1 cellular context compared by ENCODE assay signal in the genomic region with DNA sequence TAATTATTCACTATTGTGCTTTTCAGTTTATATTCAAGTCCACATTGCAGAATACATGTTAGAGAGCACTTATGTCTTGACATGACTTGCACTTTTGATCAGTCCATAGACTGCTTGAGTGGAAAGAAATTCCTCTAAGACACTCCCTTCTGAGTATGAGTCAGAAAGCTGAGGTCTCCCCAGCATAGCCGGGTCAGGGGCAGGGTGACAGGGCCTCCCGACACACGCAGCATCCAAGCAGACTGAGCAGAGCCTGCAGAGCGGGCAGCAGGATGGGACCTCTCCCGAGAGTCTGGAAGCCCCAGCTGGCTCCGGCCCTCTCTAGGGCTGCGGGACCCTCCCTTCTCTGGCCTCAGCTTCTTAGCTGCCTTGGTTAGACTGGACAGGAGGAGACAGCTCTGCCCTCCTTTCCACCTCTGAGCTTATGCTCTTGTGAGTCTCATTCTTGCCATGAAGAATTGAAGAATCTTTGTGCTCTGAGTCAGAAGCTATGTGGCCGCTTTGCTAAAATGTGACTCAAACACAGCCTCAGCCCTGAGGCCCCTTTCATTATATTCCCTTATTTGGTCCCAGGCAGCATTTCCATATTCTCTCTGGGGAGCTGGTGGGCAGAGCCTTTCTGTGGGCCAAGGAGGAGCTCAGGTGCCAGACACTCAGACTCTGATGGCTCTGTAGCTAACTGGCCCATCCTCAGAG.
TF ChIP-seq lines count a peak whose summit lies in the region.

No MANE protein-coding gene starts in this region.

TF ChIP-seq in K562, 482 proteins besides CTCF, POLR2A, EP300 and RAD21 (continued from another document and continues in another):
- TF ChIP-seq, protein P1, sequence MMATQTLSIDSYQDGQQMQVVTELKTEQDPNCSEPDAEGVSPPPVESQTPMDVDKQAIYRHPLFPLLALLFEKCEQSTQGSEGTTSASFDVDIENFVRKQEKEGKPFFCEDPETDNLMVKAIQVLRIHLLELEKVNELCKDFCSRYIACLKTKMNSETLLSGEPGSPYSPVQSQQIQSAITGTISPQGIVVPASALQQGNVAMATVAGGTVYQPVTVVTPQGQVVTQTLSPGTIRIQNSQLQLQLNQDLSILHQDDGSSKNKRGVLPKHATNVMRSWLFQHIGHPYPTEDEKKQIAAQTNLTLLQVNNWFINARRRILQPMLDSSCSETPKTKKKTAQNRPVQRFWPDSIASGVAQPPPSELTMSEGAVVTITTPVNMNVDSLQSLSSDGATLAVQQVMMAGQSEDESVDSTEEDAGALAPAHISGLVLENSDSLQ (IDR thresholded peaks at IDR 0.05): peak; percentile 55
- no peak for TF ChIP-seq ZC3H4 (CRISPR knock-in tag; IDR thresholded peaks at IDR 0.05; ENCODE audit: borderline replicate concordance)
- no peak for TF ChIP-seq ZSCAN29 (IDR thresholded peaks at IDR 0.05)
- TF ChIP-seq HCFC1 (IDR thresholded peaks at IDR 0.05; ENCODE audit: low read depth, low read length): no peak
- peak; percentile 40 to 64; a peak in 1 of 4 replicates for TF ChIP-seq TEAD1 (CRISPR knock-in tag; IDR thresholded peaks at IDR 0.05)
- TF ChIP-seq TFAM (CRISPR knock-in tag; conservative IDR thresholded peaks at IDR 0.05): no peak
- TF ChIP-seq, protein P2, sequence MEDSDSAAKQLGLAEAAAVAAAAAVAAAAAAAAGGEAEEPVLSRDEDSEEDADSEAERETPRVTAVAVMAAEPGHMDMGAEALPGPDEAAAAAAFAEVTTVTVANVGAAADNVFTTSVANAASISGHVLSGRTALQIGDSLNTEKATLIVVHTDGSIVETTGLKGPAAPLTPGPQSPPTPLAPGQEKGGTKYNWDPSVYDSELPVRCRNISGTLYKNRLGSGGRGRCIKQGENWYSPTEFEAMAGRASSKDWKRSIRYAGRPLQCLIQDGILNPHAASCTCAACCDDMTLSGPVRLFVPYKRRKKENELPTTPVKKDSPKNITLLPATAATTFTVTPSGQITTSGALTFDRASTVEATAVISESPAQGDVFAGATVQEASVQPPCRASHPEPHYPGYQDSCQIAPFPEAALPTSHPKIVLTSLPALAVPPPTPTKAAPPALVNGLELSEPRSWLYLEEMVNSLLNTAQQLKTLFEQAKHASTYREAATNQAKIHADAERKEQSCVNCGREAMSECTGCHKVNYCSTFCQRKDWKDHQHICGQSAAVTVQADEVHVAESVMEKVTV (CRISPR knock-in tag; IDR thresholded peaks at IDR 0.05): no peak
- TF ChIP-seq CBFA2T2 (conservative IDR thresholded peaks at IDR 0.05): no peak
- TF ChIP-seq ZNF445 (CRISPR knock-in tag; IDR thresholded peaks at IDR 0.05; ENCODE audit: low read depth): no peak
- 0 out of 3 replicates have a peak, but pooled peaks of 1 of the 2 experiments have one; percentile 35 for TF ChIP-seq CBX3 (IDR thresholded peaks at IDR 0.05; ENCODE audit: borderline replicate concordance in 1 of 2, low read length in 2 of 2)
- TF ChIP-seq POLR2G (IDR thresholded peaks at IDR 0.05; ENCODE audit: low read depth, low read length): peak; percentile 62
- TF ChIP-seq ZNF12 (CRISPR knock-in tag; IDR thresholded peaks at IDR 0.05): no peak; the same call in 1 of the 2 replicates
- TF ChIP-seq, protein P3, sequence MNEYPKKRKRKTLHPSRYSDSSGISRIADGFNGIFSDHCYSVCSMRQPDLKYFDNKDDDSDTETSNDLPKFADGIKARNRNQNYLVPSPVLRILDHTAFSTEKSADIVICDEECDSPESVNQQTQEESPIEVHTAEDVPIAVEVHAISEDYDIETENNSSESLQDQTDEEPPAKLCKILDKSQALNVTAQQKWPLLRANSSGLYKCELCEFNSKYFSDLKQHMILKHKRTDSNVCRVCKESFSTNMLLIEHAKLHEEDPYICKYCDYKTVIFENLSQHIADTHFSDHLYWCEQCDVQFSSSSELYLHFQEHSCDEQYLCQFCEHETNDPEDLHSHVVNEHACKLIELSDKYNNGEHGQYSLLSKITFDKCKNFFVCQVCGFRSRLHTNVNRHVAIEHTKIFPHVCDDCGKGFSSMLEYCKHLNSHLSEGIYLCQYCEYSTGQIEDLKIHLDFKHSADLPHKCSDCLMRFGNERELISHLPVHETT (CRISPR knock-in tag; conservative IDR thresholded peaks at IDR 0.05 in 1 of 2, IDR thresholded peaks at IDR 0.05 in 1 of 2): peak in 1 of 2 experiments; percentile 41; a peak in 1 of 4 replicates
- TF ChIP-seq KLF1 (tag; IDR thresholded peaks at IDR 0.05): no peak
- 0 out of 2 replicates have a peak, but pooled peaks have one; percentile 69 for TF ChIP-seq SMARCC2 (IDR thresholded peaks at IDR 0.05; ENCODE audit: low read depth)
- peak; percentile 65 for TF ChIP-seq ATF7 (IDR thresholded peaks at IDR 0.05)
- TF ChIP-seq, protein P4, sequence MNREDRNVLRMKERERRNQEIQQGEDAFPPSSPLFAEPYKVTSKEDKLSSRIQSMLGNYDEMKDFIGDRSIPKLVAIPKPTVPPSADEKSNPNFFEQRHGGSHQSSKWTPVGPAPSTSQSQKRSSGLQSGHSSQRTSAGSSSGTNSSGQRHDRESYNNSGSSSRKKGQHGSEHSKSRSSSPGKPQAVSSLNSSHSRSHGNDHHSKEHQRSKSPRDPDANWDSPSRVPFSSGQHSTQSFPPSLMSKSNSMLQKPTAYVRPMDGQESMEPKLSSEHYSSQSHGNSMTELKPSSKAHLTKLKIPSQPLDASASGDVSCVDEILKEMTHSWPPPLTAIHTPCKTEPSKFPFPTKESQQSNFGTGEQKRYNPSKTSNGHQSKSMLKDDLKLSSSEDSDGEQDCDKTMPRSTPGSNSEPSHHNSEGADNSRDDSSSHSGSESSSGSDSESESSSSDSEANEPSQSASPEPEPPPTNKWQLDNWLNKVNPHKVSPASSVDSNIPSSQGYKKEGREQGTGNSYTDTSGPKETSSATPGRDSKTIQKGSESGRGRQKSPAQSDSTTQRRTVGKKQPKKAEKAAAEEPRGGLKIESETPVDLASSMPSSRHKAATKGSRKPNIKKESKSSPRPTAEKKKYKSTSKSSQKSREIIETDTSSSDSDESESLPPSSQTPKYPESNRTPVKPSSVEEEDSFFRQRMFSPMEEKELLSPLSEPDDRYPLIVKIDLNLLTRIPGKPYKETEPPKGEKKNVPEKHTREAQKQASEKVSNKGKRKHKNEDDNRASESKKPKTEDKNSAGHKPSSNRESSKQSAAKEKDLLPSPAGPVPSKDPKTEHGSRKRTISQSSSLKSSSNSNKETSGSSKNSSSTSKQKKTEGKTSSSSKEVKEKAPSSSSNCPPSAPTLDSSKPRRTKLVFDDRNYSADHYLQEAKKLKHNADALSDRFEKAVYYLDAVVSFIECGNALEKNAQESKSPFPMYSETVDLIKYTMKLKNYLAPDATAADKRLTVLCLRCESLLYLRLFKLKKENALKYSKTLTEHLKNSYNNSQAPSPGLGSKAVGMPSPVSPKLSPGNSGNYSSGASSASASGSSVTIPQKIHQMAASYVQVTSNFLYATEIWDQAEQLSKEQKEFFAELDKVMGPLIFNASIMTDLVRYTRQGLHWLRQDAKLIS (CRISPR knock-in tag; IDR thresholded peaks at IDR 0.05): no peak
- TF ChIP-seq POLR3G (IDR thresholded peaks at IDR 0.05; ENCODE audit: extremely low read depth, insufficient read length, insufficient replicate concordance): no peak
- 0 out of 2 replicates have a peak, but pooled peaks have one; percentile 23 for TF ChIP-seq TOE1 (IDR thresholded peaks at IDR 0.05; ENCODE audit: borderline replicate concordance)
- no peak for TF ChIP-seq TOE1 (CRISPR knock-in tag; IDR thresholded peaks at IDR 0.05; ENCODE audit: borderline replicate concordance, low read depth)
- TF ChIP-seq, protein P5, sequence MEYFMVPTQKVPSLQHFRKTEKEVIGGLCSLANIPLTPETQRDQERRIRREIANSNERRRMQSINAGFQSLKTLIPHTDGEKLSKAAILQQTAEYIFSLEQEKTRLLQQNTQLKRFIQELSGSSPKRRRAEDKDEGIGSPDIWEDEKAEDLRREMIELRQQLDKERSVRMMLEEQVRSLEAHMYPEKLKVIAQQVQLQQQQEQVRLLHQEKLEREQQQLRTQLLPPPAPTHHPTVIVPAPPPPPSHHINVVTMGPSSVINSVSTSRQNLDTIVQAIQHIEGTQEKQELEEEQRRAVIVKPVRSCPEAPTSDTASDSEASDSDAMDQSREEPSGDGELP (CRISPR knock-in tag; IDR thresholded peaks at IDR 0.05; ENCODE audit: borderline replicate concordance): peak; percentile 67; the same call in 1 of the 2 replicates
- TF ChIP-seq CHD4 (IDR thresholded peaks at IDR 0.05; ENCODE audit: insufficient read depth, insufficient replicate concordance, low read depth, low read length, poor library complexity, severe bottlenecking): no peak
- TF ChIP-seq ZNF263 (CRISPR knock-in tag; IDR thresholded peaks at IDR 0.05; ENCODE audit: borderline replicate concordance): no peak; the same call in 1 of the 2 replicates
- no peak for TF ChIP-seq ZZZ3 (IDR thresholded peaks at IDR 0.05)
- TF ChIP-seq, protein P6, sequence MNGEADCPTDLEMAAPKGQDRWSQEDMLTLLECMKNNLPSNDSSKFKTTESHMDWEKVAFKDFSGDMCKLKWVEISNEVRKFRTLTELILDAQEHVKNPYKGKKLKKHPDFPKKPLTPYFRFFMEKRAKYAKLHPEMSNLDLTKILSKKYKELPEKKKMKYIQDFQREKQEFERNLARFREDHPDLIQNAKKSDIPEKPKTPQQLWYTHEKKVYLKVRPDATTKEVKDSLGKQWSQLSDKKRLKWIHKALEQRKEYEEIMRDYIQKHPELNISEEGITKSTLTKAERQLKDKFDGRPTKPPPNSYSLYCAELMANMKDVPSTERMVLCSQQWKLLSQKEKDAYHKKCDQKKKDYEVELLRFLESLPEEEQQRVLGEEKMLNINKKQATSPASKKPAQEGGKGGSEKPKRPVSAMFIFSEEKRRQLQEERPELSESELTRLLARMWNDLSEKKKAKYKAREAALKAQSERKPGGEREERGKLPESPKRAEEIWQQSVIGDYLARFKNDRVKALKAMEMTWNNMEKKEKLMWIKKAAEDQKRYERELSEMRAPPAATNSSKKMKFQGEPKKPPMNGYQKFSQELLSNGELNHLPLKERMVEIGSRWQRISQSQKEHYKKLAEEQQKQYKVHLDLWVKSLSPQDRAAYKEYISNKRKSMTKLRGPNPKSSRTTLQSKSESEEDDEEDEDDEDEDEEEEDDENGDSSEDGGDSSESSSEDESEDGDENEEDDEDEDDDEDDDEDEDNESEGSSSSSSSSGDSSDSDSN (IDR thresholded peaks at IDR 0.05; ENCODE audit: borderline replicate concordance in 1 of 2, low read depth in 2 of 2, low read length in 2 of 2): peak; percentile 59 to 97; a peak in 3 of 4 replicates
- peak; percentile 95 for TF ChIP-seq NFE2L1 (tag; IDR thresholded peaks at IDR 0.05; ENCODE audit: borderline replicate concordance, low read depth)
- no peak for TF ChIP-seq ARID2 (IDR thresholded peaks at IDR 0.05)
- 0 out of 2 replicates have a peak, but pooled peaks have one; percentile 5 for TF ChIP-seq ZNF584 (CRISPR knock-in tag; IDR thresholded peaks at IDR 0.05; ENCODE audit: low read depth)
- no peak for TF ChIP-seq MTA2 (IDR thresholded peaks at IDR 0.05; ENCODE audit: low read depth)
- TF ChIP-seq ZNF696 (CRISPR knock-in tag; conservative IDR thresholded peaks at IDR 0.05): no peak
- TF ChIP-seq ZNF436 (CRISPR knock-in tag; IDR thresholded peaks at IDR 0.05): no peak
- TF ChIP-seq SMARCE1 (IDR thresholded peaks at IDR 0.05): peak; percentile 90
- 0 out of 4 replicates have a peak, but pooled peaks of 1 of the 2 experiments have one; percentile 41 for TF ChIP-seq TBL1XR1 (IDR thresholded peaks at IDR 0.05; ENCODE audit: low read length in 2 of 2)
- TF ChIP-seq, protein P7, sequence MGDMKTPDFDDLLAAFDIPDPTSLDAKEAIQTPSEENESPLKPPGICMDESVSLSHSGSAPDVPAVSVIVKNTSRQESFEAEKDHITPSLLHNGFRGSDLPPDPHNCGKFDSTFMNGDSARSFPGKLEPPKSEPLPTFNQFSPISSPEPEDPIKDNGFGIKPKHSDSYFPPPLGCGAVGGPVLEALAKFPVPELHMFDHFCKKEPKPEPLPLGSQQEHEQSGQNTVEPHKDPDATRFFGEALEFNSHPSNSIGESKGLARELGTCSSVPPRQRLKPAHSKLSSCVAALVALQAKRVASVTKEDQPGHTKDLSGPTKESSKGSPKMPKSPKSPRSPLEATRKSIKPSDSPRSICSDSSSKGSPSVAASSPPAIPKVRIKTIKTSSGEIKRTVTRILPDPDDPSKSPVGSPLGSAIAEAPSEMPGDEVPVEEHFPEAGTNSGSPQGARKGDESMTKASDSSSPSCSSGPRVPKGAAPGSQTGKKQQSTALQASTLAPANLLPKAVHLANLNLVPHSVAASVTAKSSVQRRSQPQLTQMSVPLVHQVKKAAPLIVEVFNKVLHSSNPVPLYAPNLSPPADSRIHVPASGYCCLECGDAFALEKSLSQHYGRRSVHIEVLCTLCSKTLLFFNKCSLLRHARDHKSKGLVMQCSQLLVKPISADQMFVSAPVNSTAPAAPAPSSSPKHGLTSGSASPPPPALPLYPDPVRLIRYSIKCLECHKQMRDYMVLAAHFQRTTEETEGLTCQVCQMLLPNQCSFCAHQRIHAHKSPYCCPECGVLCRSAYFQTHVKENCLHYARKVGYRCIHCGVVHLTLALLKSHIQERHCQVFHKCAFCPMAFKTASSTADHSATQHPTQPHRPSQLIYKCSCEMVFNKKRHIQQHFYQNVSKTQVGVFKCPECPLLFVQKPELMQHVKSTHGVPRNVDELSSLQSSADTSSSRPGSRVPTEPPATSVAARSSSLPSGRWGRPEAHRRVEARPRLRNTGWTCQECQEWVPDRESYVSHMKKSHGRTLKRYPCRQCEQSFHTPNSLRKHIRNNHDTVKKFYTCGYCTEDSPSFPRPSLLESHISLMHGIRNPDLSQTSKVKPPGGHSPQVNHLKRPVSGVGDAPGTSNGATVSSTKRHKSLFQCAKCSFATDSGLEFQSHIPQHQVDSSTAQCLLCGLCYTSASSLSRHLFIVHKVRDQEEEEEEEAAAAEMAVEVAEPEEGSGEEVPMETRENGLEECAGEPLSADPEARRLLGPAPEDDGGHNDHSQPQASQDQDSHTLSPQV (IDR thresholded peaks at IDR 0.05): peak; percentile 87
- TF ChIP-seq, protein P8, sequence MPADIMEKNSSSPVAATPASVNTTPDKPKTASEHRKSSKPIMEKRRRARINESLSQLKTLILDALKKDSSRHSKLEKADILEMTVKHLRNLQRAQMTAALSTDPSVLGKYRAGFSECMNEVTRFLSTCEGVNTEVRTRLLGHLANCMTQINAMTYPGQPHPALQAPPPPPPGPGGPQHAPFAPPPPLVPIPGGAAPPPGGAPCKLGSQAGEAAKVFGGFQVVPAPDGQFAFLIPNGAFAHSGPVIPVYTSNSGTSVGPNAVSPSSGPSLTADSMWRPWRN (IDR thresholded peaks at IDR 0.05; ENCODE audit: low read depth): no peak
- TF ChIP-seq ZNF224 (CRISPR knock-in tag; IDR thresholded peaks at IDR 0.05): no peak
- TF ChIP-seq LEF1 (IDR thresholded peaks at IDR 0.05): 0 out of 2 replicates have a peak, but pooled peaks have one; percentile 44
- TF ChIP-seq ILF3 (IDR thresholded peaks at IDR 0.05; ENCODE audit: borderline replicate concordance): no peak
- TF ChIP-seq GABPB2 (CRISPR knock-in tag; conservative IDR thresholded peaks at IDR 0.05): no peak
- no peak for TF ChIP-seq ATF1 (CRISPR knock-in tag; IDR thresholded peaks at IDR 0.05)
- TF ChIP-seq ATF1 (tag; IDR thresholded peaks at IDR 0.05): peak; percentile 59
- TF ChIP-seq ELF2 (CRISPR knock-in tag; IDR thresholded peaks at IDR 0.05): no peak
- TF ChIP-seq MAFG (tag; conservative IDR thresholded peaks at IDR 0.05): peak; percentile 99
